ENCODE assay signal across 13 cellular contexts in genomic region chr19:54493056-54493455, GRCh38. TPM values are rescaled to one million over a fixed set of nuclear protein-coding genes. Genes with fewer than 3 reads are reported as not detected.
"Had no signal": no experiment of that assay in that cellular context is flagged by ENCODE, and none has a peak within 500 bp of the region (broad histone marks: within the 10 kb centered on the region; RNA-seq: fewer than 3 reads in every experiment).

No MANE protein-coding gene starts in this region.

RNA-seq across cellular contexts. Expression of gene LAIR2, which starts 9.6 kb away (rescaled TPM):
- total RNA-seq: occipital lobe, osteoblast, ovary, prostate gland, pulmonary artery endothelial cell, right atrium auricular region, smooth muscle cell, suprapubic skin, testis, upper lobe of right lung, urinary bladder, uterus had no signal

RNA-seq across cellular contexts. Expression of gene CDC42EP5, which starts 20.0 kb away (rescaled TPM):
- total RNA-seq: natural killer cell had no signal
